In the genomic region with DNA sequence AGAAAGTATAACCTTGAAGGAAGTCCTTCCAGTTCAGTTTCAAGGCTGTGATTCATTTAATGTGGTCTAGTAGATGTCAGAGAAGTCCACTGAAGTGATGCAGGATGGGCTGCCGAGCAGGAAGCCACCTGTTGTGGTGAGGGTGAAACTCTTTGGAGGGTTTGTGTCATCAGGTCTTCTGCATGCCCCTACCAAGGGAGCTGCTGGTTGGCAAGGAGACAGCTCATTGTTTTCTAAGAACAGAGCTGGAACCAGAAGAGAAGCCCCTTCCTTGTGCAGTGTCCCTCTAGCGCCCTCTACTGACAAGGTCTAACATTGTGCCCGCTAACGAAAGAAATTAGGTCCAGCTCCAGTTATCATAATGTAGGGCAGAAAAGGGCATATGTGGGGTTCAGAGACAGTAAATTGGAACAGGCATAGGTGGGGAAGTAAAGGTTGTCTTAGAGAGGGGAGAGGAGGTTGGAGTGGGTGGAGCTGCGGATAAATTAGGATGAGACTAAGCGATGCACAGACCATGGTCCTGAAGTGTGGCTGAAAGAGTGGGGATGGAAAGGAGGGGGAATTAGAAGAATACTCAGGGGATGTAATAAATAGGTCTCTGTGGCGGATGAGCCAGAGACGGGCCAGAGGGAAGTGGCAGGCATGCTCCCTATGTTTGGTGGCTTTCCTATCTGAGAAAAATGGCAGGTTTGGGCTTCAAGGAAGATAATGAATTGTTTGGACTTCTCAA, we compare ENCODE assay signal across 8 cellular contexts.
DNase-seq lines count a peak whose midpoint lies in the region; ATAC-seq and TF ChIP-seq lines count a peak whose summit lies in the region.

No MANE protein-coding gene starts in this region.

- H3K27ac ChIP-seq in VCaP (no peak overlapping the region), prostate gland (no peak overlapping the region)

- TF ChIP-seq POLR2A in prostate gland (IDR thresholded peaks at IDR 0.05) = no peak

- TF ChIP-seq CTCF in VCaP (conservative IDR thresholded peaks at IDR 0.05) (peak; percentile 95), foreskin fibroblast (IDR thresholded peaks at IDR 0.05; ENCODE audit: low read depth, low read length) (peak; percentile 34), prostate gland (IDR thresholded peaks at IDR 0.05) (peak; percentile 42 to 75 (median 52))

- intact Hi-C loops in prostate gland (cut with DNase I) = no loop called here

- ATAC-seq in GM18870 (IDR thresholded peaks at IDR 0.05; ENCODE audit: unreplicated experiment) (peak; percentile 99), HG03025 (IDR thresholded peaks at IDR 0.05; ENCODE audit: low FRiP score, unreplicated experiment) (peak; percentile 93)

- H3K27me3 ChIP-seq in prostate gland (replicated peaks; ENCODE audit: insufficient read depth) = no peaks in the 10 kb centered on the region

- no peak overlapping the region for H3K4me3 ChIP-seq in foreskin fibroblast (ENCODE audit: low read depth in 1 of 2, low read length in 2 of 2)
- H3K4me3 ChIP-seq in prostate gland = no peak overlapping the region

- 19% methylated on average over 8 of the region's 8 CpGs for WGBS in prostate gland

- no peaks in the 10 kb centered on the region for H3K9me3 ChIP-seq in prostate gland

- no peaks in the 10 kb centered on the region for H3K4me1 ChIP-seq in prostate gland (replicated peaks)

- no peaks in the 10 kb centered on the region for H3K36me3 ChIP-seq in prostate gland

- DNase-seq in COR-L47 (lab: John Stamatoyannopoulos, UW) (peak; percentile 82), NCI-H1930 (lab: John Stamatoyannopoulos, UW) (peak; percentile 66), foreskin fibroblast (peak in 1 of 2 donors; percentile 2), prostate gland (ENCODE audit: low spot score) (peak; percentile 11)
- DNase-seq in stimulated activated naive CD4-positive, alpha-beta T cell (lab: John Stamatoyannopoulos, UW) = no peak

Comparison
In these comparisons a context has a peak if more than half of its experiments do, and no peak if none do; other contexts are left out.
1. DNase-seq: peak in COR-L47 (single experiment), NCI-H1930 (2 of 2) and prostate gland (single experiment); none in stimulated activated naive CD4-positive, alpha-beta T cell (0 of 6).
2. CTCF ChIP-seq: peak in every context shown above with its lines; median percentile 95 in VCaP; 52 in prostate gland; 34 in foreskin fibroblast.